In genomic region chr7:134736381-134736780, GRCh38 we compare ENCODE assay signal across 23 cellular contexts. TPM values are rescaled to one million over a fixed set of nuclear protein-coding genes. Genes with fewer than 3 reads are reported as not detected.
DNase-seq lines count a peak whose midpoint lies in the region; ATAC-seq and TF ChIP-seq lines count a peak whose summit lies in the region.
"Had no signal": no experiment of that assay in that cellular context is flagged by ENCODE, and none has a peak within 500 bp of the region (broad histone marks: within the 10 kb centered on the region; RNA-seq: fewer than 3 reads in every experiment).

No MANE protein-coding gene starts in this region.

- no peaks in the 10 kb centered on the region for H3K9me3 ChIP-seq in uterus
- no peaks in the 10 kb centered on the region for H3K9me3 ChIP-seq in T-helper 17 cell (ENCODE audit: control insufficient read depth, low read length, poor library complexity, severe bottlenecking)
- H3K9me3 ChIP-seq: A549, HAP-1 had no signal

- no peaks in the 10 kb centered on the region for H3K27me3 ChIP-seq in uterus

- peak overlapping the region in 1 of 2 donors; percentile 84 for H3K27ac ChIP-seq in uterus
- H3K27ac ChIP-seq: A549 had no signal

- H3K9me3 Mint-ChIP-seq in activated T-cell treated with anti-CD3 and anti-CD28 coated beads, Interleukin-2, amount 50 U/mL, for 24 hours: no peaks in the 10 kb centered on the region
- H3K9me3 Mint-ChIP-seq in activated T-cell treated with anti-CD3 and anti-CD28 coated beads, Interleukin-2, amount 50 U/mL, for 4 hours: no peaks in the 10 kb centered on the region
- peaks cover 4% of the 10 kb centered on the region for H3K9me3 Mint-ChIP-seq in activated T-helper 17 cell treated with anti-CD3 and anti-CD28 coated beads, Interleukin-2, amount 50 U/mL, for 72 hours
- no peaks in the 10 kb centered on the region for H3K9me3 Mint-ChIP-seq in endothelial cell (ENCODE audit: unreplicated experiment)
- H3K9me3 Mint-ChIP-seq in osteocyte (ENCODE audit: unreplicated experiment): no peaks in the 10 kb centered on the region
- H3K9me3 Mint-ChIP-seq: CD4-positive, alpha-beta memory T cell had no signal

- TF ChIP-seq CTCF in endothelial cell (IDR thresholded peaks at IDR 0.05; ENCODE audit: unreplicated experiment) (no peak), osteocyte (IDR thresholded peaks at IDR 0.05) (no peak), uterus (IDR thresholded peaks at IDR 0.05) (no peak)

- peak overlapping the region; percentile 51 for H3K27ac Mint-ChIP-seq in activated T-cell treated with anti-CD3 and anti-CD28 coated beads, Interleukin-2, amount 50 U/mL, for 24 hours
- H3K27ac Mint-ChIP-seq in activated T-helper 17 cell treated with anti-CD3 and anti-CD28 coated beads, Interleukin-2, amount 50 U/mL, for 72 hours: peak overlapping the region; percentile 50
- H3K27ac Mint-ChIP-seq in endothelial cell (ENCODE audit: unreplicated experiment) (peak overlapping the region; percentile 36), osteocyte (ENCODE audit: unreplicated experiment) (peak overlapping the region; percentile 38), T-helper 17 cell (no peak overlapping the region)
- H3K27ac Mint-ChIP-seq: CD4-positive, alpha-beta memory T cell had no signal

- peaks cover 0 to 5% of the 10 kb centered on the region in 2 donors for H3K4me1 ChIP-seq in uterus
- H3K4me1 ChIP-seq: A549, HAP-1 had no signal

- TF ChIP-seq POLR2A in uterus (IDR thresholded peaks at IDR 0.05): no peak

- no peak overlapping the region for H3K4me3 ChIP-seq in uterus
- H3K4me3 ChIP-seq: A549, HAP-1 had no signal

- H3K36me3 Mint-ChIP-seq in activated T-cell treated with anti-CD3 and anti-CD28 coated beads, Interleukin-2, amount 50 U/mL, for 24 hours (ENCODE audit: low read depth): peaks cover 7% of the 10 kb centered on the region
- no peaks in the 10 kb centered on the region for H3K36me3 Mint-ChIP-seq in activated T-cell treated with anti-CD3 and anti-CD28 coated beads, Interleukin-2, amount 50 U/mL, for 4 hours (ENCODE audit: insufficient read depth)
- peaks cover 16% of the 10 kb centered on the region for H3K36me3 Mint-ChIP-seq in activated T-helper 17 cell treated with anti-CD3 and anti-CD28 coated beads, Interleukin-2, amount 50 U/mL, for 72 hours (ENCODE audit: low read depth)
- H3K36me3 Mint-ChIP-seq in endothelial cell (ENCODE audit: low read depth, unreplicated experiment): peaks cover 3% of the 10 kb centered on the region
- no peaks in the 10 kb centered on the region for H3K36me3 Mint-ChIP-seq in osteocyte (ENCODE audit: unreplicated experiment)
- peaks cover 2% of the 10 kb centered on the region for H3K36me3 Mint-ChIP-seq in T-helper 17 cell (ENCODE audit: low read depth)

- no peak overlapping the region for H3K4me3 Mint-ChIP-seq in activated T-cell treated with anti-CD3 and anti-CD28 coated beads, Interleukin-2, amount 50 U/mL, for 24 hours
- no peak overlapping the region for H3K4me3 Mint-ChIP-seq in activated T-cell treated with anti-CD3 and anti-CD28 coated beads, Interleukin-2, amount 50 U/mL, for 4 hours
- H3K4me3 Mint-ChIP-seq in activated T-helper 17 cell treated with anti-CD3 and anti-CD28 coated beads, Interleukin-2, amount 50 U/mL, for 72 hours: no peak overlapping the region
- H3K4me3 Mint-ChIP-seq in endothelial cell (ENCODE audit: unreplicated experiment) (no peak overlapping the region), osteocyte (ENCODE audit: unreplicated experiment) (no peak overlapping the region), T-helper 17 cell (no peak overlapping the region)

- intact Hi-C loops in uterus (cut with DNase I; ENCODE audit: low total_unique reads): no loop called here

- H3K36me3 ChIP-seq in uterus: no peaks in the 10 kb centered on the region
- H3K36me3 ChIP-seq: HAP-1 had no signal

- H3K27me3 Mint-ChIP-seq in activated T-cell treated with anti-CD3 and anti-CD28 coated beads, Interleukin-2, amount 50 U/mL, for 24 hours: peaks cover 4% of the 10 kb centered on the region
- peaks cover 2% of the 10 kb centered on the region for H3K27me3 Mint-ChIP-seq in activated T-cell treated with anti-CD3 and anti-CD28 coated beads, Interleukin-2, amount 50 U/mL, for 4 hours (ENCODE audit: low read depth)
- H3K27me3 Mint-ChIP-seq in activated T-helper 17 cell treated with anti-CD3 and anti-CD28 coated beads, Interleukin-2, amount 50 U/mL, for 72 hours: peaks cover 13% of the 10 kb centered on the region
- H3K27me3 Mint-ChIP-seq in endothelial cell (ENCODE audit: unreplicated experiment) (peaks cover 3% of the 10 kb centered on the region), osteocyte (ENCODE audit: unreplicated experiment) (no peaks in the 10 kb centered on the region), T-helper 17 cell (peaks cover 25% of the 10 kb centered on the region)

- peaks cover 43% of the 10 kb centered on the region for H3K4me1 Mint-ChIP-seq in activated T-cell treated with anti-CD3 and anti-CD28 coated beads, Interleukin-2, amount 50 U/mL, for 24 hours (ENCODE audit: low read depth)
- H3K4me1 Mint-ChIP-seq in activated T-cell treated with anti-CD3 and anti-CD28 coated beads, Interleukin-2, amount 50 U/mL, for 4 hours (ENCODE audit: low read depth): peaks cover 11% of the 10 kb centered on the region
- peaks cover 40% of the 10 kb centered on the region for H3K4me1 Mint-ChIP-seq in activated T-helper 17 cell treated with anti-CD3 and anti-CD28 coated beads, Interleukin-2, amount 50 U/mL, for 72 hours
- H3K4me1 Mint-ChIP-seq in endothelial cell (ENCODE audit: unreplicated experiment) (peaks cover 31% of the 10 kb centered on the region), osteocyte (ENCODE audit: unreplicated experiment) (peaks cover 52% of the 10 kb centered on the region), T-helper 17 cell (peaks cover 7% of the 10 kb centered on the region)

- no peak for ATAC-seq in activated T-cell treated with anti-CD3 and anti-CD28 coated beads, Interleukin-2, amount 50 U/mL, for 4 hours
- ATAC-seq in activated T-helper 17 cell treated with anti-CD3 and anti-CD28 coated beads, Interleukin-2, amount 50 U/mL, for 72 hours (replicated peaks): no peak
- ATAC-seq in T-helper 17 cell: no peak
- ATAC-seq: A549 had no signal

- DNase-seq in activated T-cell treated with anti-CD3 and anti-CD28 coated beads, Interleukin-2, amount 50 U/mL, for 24 hours: no peak
- DNase-seq in activated T-cell treated with anti-CD3 and anti-CD28 coated beads, Interleukin-2, amount 50 U/mL, for 4 hours: no peak
- DNase-seq in endothelial cell (ENCODE audit: low spot score) (no peak), osteocyte (ENCODE audit: extremely low spot score, unreplicated experiment) (no peak), uterus (no peak), T-helper 17 cell (no peak)
- DNase-seq in effector CD8-positive, alpha-beta T cell (lab: John Stamatoyannopoulos, UW): no peak
- DNase-seq: C1 segment of cervical spinal cord; CD4-positive, alpha-beta memory T cell; COR-L47; GOT3; KBM-7; MV-4-11; NCI-H1105; NCI-H1436 treated with DMSO at 0.1 percent for 48 hours; NCI-H187 treated with DMSO at 0.1 percent for 48 hours; NCI-H2107; NCI-H524; NCI-H748 treated with DMSO at 0.1 percent for 48 hours; SIG-M5 had no signal

RNA-seq across cellular contexts. Expression of gene CALD1, which starts 43.1 kb away (rescaled TPM):
- total RNA-seq in activated T-cell treated with anti-CD3 and anti-CD28 coated beads, Interleukin-2, amount 50 U/mL, for 4 hours: 1 to 10 TPM; 1.4 to 2.7 (median 1.6) TPM
- 10 to 100 TPM in 1 of 2 donors, 1 to 10 TPM in 1; 4.0 to 27.2 TPM for total RNA-seq in activated T-helper 17 cell treated with anti-CD3 and anti-CD28 coated beads, Interleukin-2, amount 50 U/mL, for 72 hours
- total RNA-seq in endothelial cell (ENCODE audit: unreplicated experiment) (230 TPM), osteocyte (781 and 807 TPM in 2 replicates), uterus (1,000 to 10,000 TPM in 1 of 4 donors, 100 to 1,000 TPM in 3; 351 to 1,046 (median 551) TPM), T-helper 17 cell (1 to 10 TPM in 1 of 2 donors, under 1 TPM in 1; 0.62 to 9.2 TPM)
- total RNA-seq: CD4-positive, alpha-beta memory T cell had no signal
